8 cellular contexts compared by ENCODE assay signal in genomic region chr17:2083613-2084128, GRCh38. TPM values are rescaled to one million over a fixed set of nuclear protein-coding genes. Genes with fewer than 3 reads are reported as not detected.
DNase-seq lines count a peak whose midpoint lies in the region; ATAC-seq and TF ChIP-seq lines count a peak whose summit lies in the region.

No MANE protein-coding gene starts in this region.

- TF ChIP-seq CTCF in testis (IDR thresholded peaks at IDR 0.05) = no peak

- H3K27me3 ChIP-seq in testis = no peaks in the 10 kb centered on the region

- H3K36me3 Mint-ChIP-seq in T-helper 2 cell treated with Interferon-gamma antibody and Interleukin-4, amounts not matched to agents 5 μg/mL and 100 μg/mL, for 36 hours (ENCODE audit: low read depth) = peaks cover 44% of the 10 kb centered on the region
- peaks cover 60% of the 10 kb centered on the region for H3K36me3 Mint-ChIP-seq in T-cell
- peaks cover 16 to 36% of the 10 kb centered on the region in 2 donors for H3K36me3 Mint-ChIP-seq in activated naive CD4-positive, alpha-beta T cell treated with anti-CD3 and anti-CD28 coated beads, Interleukin-2, amount 50 U/mL, for 72 hours

- no peaks in the 10 kb centered on the region for H3K27me3 Mint-ChIP-seq in T-helper 2 cell treated with Interferon-gamma antibody and Interleukin-4, amounts not matched to agents 5 μg/mL and 100 μg/mL, for 36 hours (ENCODE audit: low read depth)
- no peaks in the 10 kb centered on the region for H3K27me3 Mint-ChIP-seq in T-cell

- WGBS in testis, 2 donors = 41 to 58% methylated on average over 7 of the region's 7 CpGs

- peak overlapping the region; percentile 35 to 82 for H3K27ac ChIP-seq in testis

- POLR2A ChIA-PET in T-cell (lab: Charles Lee) = no interaction called here

- no peaks in the 10 kb centered on the region for H3K9me3 ChIP-seq in testis

- H3K27ac Mint-ChIP-seq in T-helper 2 cell treated with Interferon-gamma antibody and Interleukin-4, amounts not matched to agents 5 μg/mL and 100 μg/mL, for 36 hours = peak overlapping the region; percentile 76
- peak overlapping the region; percentile 19 to 24 for H3K27ac Mint-ChIP-seq in T-cell
- no peak overlapping the region for H3K27ac Mint-ChIP-seq in activated naive CD4-positive, alpha-beta T cell treated with anti-CD3 and anti-CD28 coated beads, Interleukin-2, amount 50 U/mL, for 72 hours

- intact Hi-C loops in testis (cut with DNase I; ENCODE audit: low total_unique reads) = no loop called here

- H3K4me1 Mint-ChIP-seq in T-helper 2 cell treated with Interferon-gamma antibody and Interleukin-4, amounts not matched to agents 5 μg/mL and 100 μg/mL, for 36 hours (ENCODE audit: low read depth) = peaks cover 70% of the 10 kb centered on the region
- H3K4me1 Mint-ChIP-seq in T-cell = peaks cover 27 to 40% (median 28%) of the 10 kb centered on the region in 3 donors

- no peak for DNase-seq in T-helper 2 cell treated with Interferon-gamma antibody and Interleukin-4, amounts not matched to agents 5 μg/mL and 100 μg/mL, for 36 hours (ENCODE audit: low spot score)
- no peak for DNase-seq in T-helper 2 cell
- peak in 1 of 34 experiments; percentile 42 for DNase-seq in T-cell
- peak; percentile 29 for DNase-seq in kidney tubule cell (ENCODE audit: low spot score)
- DNase-seq in testis = no peak
- no peak for DNase-seq in activated naive CD4-positive, alpha-beta T cell treated with anti-CD3 and anti-CD28 coated beads, Interleukin-2, amount 50 U/mL, for 72 hours (ENCODE audit: low spot score in 2 of 2)
- DNase-seq in NCI-H1694 (lab: John Stamatoyannopoulos, UW) = no peak
- DNase-seq in ACHN = no peak

- no peaks in the 10 kb centered on the region for H3K36me3 ChIP-seq in testis (ENCODE audit: low read depth, missing control alignments)

- no peak for TF ChIP-seq POLR2A in testis (IDR thresholded peaks at IDR 0.05)

- H3K4me3 Mint-ChIP-seq in T-helper 2 cell treated with Interferon-gamma antibody and Interleukin-4, amounts not matched to agents 5 μg/mL and 100 μg/mL, for 36 hours = peak overlapping the region; percentile 39
- H3K4me3 Mint-ChIP-seq in T-cell = no peak overlapping the region

- no peaks in the 10 kb centered on the region for H3K9me3 Mint-ChIP-seq in T-helper 2 cell treated with Interferon-gamma antibody and Interleukin-4, amounts not matched to agents 5 μg/mL and 100 μg/mL, for 36 hours
- H3K9me3 Mint-ChIP-seq in T-cell = no peaks in the 10 kb centered on the region
- no peaks in the 10 kb centered on the region for H3K9me3 Mint-ChIP-seq in activated naive CD4-positive, alpha-beta T cell treated with anti-CD3 and anti-CD28 coated beads, Interleukin-2, amount 50 U/mL, for 72 hours

- no peak overlapping the region for H3K4me3 ChIP-seq in testis

- ATAC-seq in T-cell (replicated peaks in 1 of 4) = no peak
- ATAC-seq in activated naive CD4-positive, alpha-beta T cell treated with anti-CD3 and anti-CD28 coated beads, Interleukin-2, amount 50 U/mL, for 72 hours = no peak

- in situ Hi-C loops in ACHN (cut with HindIII; ENCODE audit: low pct_ligation_motif_present, low pct_unique_long_range_greater_than_20kb, low sequenced_read_pairs) = no loop called here

- peaks cover 66% of the 10 kb centered on the region for H3K4me1 ChIP-seq in testis

- CTCF ChIA-PET in T-cell (lab: Charles Lee) = no interaction called here

RNA-seq across cellular contexts. Expression of gene HIC1, which starts 28.8 kb away (rescaled TPM):
- total RNA-seq in T-cell = 10 to 100 TPM in 1 of 5 donors, 1 to 10 TPM in 4; 3.2 to 12.3 (median 8.4) TPM
- 10 to 100 TPM; 36.1 to 38.4 TPM for total RNA-seq in testis
- 8.7 TPM for polyA plus RNA-seq in testis (ENCODE audit: insufficient read depth, low read depth, low replicate concordance)
- 10 to 100 TPM; 36.8 to 41.8 TPM for total RNA-seq in activated naive CD4-positive, alpha-beta T cell treated with anti-CD3 and anti-CD28 coated beads, Interleukin-2, amount 50 U/mL, for 72 hours

RNA-seq across cellular contexts. Expression of gene OVCA2, which starts 41.8 kb away (rescaled TPM):
- 10 to 100 TPM; 31.0 to 36.8 (median 31.8) TPM for total RNA-seq in T-cell
- 10 to 100 TPM; 46.3 to 55.1 TPM for total RNA-seq in testis
- polyA plus RNA-seq in testis (ENCODE audit: insufficient read depth, low read depth, low replicate concordance) = 46.3 TPM
- total RNA-seq in activated naive CD4-positive, alpha-beta T cell treated with anti-CD3 and anti-CD28 coated beads, Interleukin-2, amount 50 U/mL, for 72 hours = 10 to 100 TPM; 21.8 to 30.7 TPM

RNA-seq across cellular contexts. Expression of gene DPH1, which starts 53.7 kb away (rescaled TPM):
- total RNA-seq in T-cell (100 to 1,000 TPM in 2 of 5 donors, 10 to 100 TPM in 3; 84.6 to 116 (median 94.2) TPM), testis (10 to 100 TPM; 91.9 to 93.3 TPM)
- 32.6 TPM for polyA plus RNA-seq in testis (ENCODE audit: insufficient read depth, low read depth, low replicate concordance)
- 10 to 100 TPM; 30.5 to 38.0 TPM for total RNA-seq in activated naive CD4-positive, alpha-beta T cell treated with anti-CD3 and anti-CD28 coated beads, Interleukin-2, amount 50 U/mL, for 72 hours

RNA-seq across cellular contexts. Expression of gene RTN4RL1, which starts 58.5 kb away (rescaled TPM):
- total RNA-seq in T-cell (1 to 10 TPM in 2 of 5 donors, under 1 TPM in 3; 0.43 to 1.1 (median 0.63) TPM), testis (1 to 10 TPM; 1.7 to 1.8 TPM)
- 1.8 TPM for polyA plus RNA-seq in testis (ENCODE audit: insufficient read depth, low read depth, low replicate concordance)
- under 1 TPM; 0.06 to 0.07 TPM for total RNA-seq in activated naive CD4-positive, alpha-beta T cell treated with anti-CD3 and anti-CD28 coated beads, Interleukin-2, amount 50 U/mL, for 72 hours

Comparison
In these comparisons a context has a peak if more than half of its experiments do, and no peak if none do; other contexts are left out.
1. H3K27ac Mint-ChIP-seq: peak in T-helper 2 cell treated with Interferon-gamma antibody and Interleukin-4, amounts not matched to agents 5 μg/mL and 100 μg/mL, for 36 hours (single experiment) and T-cell (2 of 2); none in activated naive CD4-positive, alpha-beta T cell treated with anti-CD3 and anti-CD28 coated beads, Interleukin-2, amount 50 U/mL, for 72 hours (0 of 2).